In the genomic region with DNA sequence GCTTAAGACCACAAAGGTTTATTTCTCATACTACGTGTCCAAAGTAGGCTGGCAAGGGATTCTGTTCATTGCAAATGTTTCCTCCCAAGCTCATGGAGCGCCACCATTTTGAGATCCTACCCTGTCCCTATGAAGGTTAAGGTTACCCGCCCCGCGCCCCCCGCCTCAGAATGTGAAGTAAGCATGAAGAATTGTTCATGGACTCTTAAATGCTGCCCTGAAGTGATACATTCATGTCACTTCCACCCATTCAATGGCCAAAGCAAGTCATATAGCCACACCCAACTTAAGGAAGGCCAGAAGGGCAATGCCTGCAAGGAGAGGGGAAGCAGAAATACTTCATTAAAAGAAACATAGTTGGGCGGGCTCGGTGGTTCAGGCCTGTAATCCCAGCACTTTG, we compare ENCODE assay signal across 1 cellular context.
TF ChIP-seq lines count a peak whose summit lies in the region.

No MANE protein-coding gene starts in this region.

TF ChIP-seq in A549, 52 proteins besides CTCF, POLR2A, EP300 and RAD21:
- TF ChIP-seq GATA3 (IDR thresholded peaks at IDR 0.05; ENCODE audit: borderline replicate concordance), result no peak
- TF ChIP-seq ZFP36 (IDR thresholded peaks at IDR 0.05; ENCODE audit: borderline replicate concordance, partially characterized antibody), result no peak
- no peak for TF ChIP-seq NR3C1 (IDR thresholded peaks at IDR 0.05)
- no peak for TF ChIP-seq POLR2AphosphoS2 (conservative IDR thresholded peaks at IDR 0.05; ENCODE audit: low read length)
- no peak for TF ChIP-seq ZSCAN20 (CRISPR knock-in tag; IDR thresholded peaks at IDR 0.05)
- no peak for TF ChIP-seq TP53 (CRISPR knock-in tag; IDR thresholded peaks at IDR 0.05)
- TF ChIP-seq ZC3H11A (IDR thresholded peaks at IDR 0.05), result no peak
- TF ChIP-seq KDM5A (IDR thresholded peaks at IDR 0.05), result no peak
- TF ChIP-seq EHMT2 (IDR thresholded peaks at IDR 0.05; ENCODE audit: low read depth), result no peak
- no peak for TF ChIP-seq ZNF302 (CRISPR knock-in tag; IDR thresholded peaks at IDR 0.05)
- TF ChIP-seq SMC3 (IDR thresholded peaks at IDR 0.05), result no peak
- TF ChIP-seq CHD4 (IDR thresholded peaks at IDR 0.05; ENCODE audit: borderline replicate concordance), result no peak
- no peak for TF ChIP-seq RCOR1 (IDR thresholded peaks at IDR 0.05; ENCODE audit: low read depth, low read length)
- TF ChIP-seq HOXB5 (CRISPR knock-in tag; IDR thresholded peaks at IDR 0.05), result no peak
- TF ChIP-seq HOXB13 (CRISPR knock-in tag; IDR thresholded peaks at IDR 0.05; ENCODE audit: low read depth), result no peak
- no peak for TF ChIP-seq SREBF2 (IDR thresholded peaks at IDR 0.05)
- TF ChIP-seq FOSL2 (IDR thresholded peaks at IDR 0.05), result no peak
- no peak for TF ChIP-seq FOSL2 (CRISPR knock-in tag; IDR thresholded peaks at IDR 0.05)
- no peak for TF ChIP-seq CHD2 (IDR thresholded peaks at IDR 0.05; ENCODE audit: low read length, partially characterized antibody)
